1 cellular context compared by ENCODE assay signal in genomic region chr5:149839761-149840160, GRCh38.
TF ChIP-seq lines count a peak whose summit lies in the region.

No MANE protein-coding gene starts in this region.

TF ChIP-seq in IMR-90, 13 proteins besides CTCF, POLR2A, EP300 and RAD21:
- no peak for TF ChIP-seq ELK1 (IDR thresholded peaks at IDR 0.05; ENCODE audit: borderline replicate concordance, low read depth, low read length)
TF ChIP-seq in IMR-90: peak in this region for 0.
